8 cellular contexts compared by ENCODE assay signal in the genomic region with DNA sequence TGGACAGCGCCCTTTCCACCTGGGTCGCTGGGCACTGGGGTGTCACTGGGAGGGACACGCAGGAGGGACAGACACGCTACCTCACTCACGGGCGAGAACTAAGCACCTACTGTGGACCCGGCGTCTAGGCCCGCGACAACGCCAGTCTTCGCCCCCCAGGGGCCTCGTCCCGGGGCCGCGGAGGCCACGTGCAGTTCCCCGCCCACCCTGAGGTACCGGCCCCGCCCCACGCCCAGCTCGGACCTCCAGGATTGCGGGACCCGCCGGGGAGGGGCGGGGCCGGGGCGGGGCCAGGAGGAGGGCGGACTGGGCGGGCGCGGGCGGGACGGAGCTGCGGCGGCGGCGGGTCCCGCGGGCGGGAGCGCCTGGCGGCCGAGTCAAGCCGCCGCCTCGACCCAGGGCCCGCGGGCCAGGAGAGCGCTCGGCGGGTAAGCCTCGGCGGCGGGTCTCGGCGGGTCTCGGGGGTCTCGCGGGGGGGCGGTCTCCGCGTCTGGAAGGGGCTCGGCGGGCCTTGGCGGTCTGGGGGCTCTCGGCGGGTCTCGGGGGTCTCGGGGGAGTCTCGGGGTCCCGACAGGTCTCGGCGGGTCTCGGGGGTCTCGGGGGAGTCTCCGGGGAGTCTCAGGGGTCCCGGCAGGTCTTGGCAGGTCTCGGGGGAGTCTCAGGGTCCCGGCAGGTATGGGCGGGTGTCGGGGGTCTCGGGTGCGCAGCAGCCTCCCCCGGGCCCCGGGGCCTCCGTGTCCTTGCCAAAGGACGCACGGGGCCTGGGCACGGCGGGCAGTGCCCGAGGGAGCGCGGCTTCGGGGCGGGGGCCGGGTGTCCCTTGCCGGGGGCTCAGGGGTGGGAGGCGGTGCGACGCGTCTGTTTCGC. TPM values are rescaled to one million over a fixed set of nuclear protein-coding genes. Genes with fewer than 3 reads are reported as not detected.
DNase-seq lines count a peak whose midpoint lies in the region; ATAC-seq, FAIRE-seq and TF ChIP-seq lines count a peak whose summit lies in the region.

A gene with protein sequence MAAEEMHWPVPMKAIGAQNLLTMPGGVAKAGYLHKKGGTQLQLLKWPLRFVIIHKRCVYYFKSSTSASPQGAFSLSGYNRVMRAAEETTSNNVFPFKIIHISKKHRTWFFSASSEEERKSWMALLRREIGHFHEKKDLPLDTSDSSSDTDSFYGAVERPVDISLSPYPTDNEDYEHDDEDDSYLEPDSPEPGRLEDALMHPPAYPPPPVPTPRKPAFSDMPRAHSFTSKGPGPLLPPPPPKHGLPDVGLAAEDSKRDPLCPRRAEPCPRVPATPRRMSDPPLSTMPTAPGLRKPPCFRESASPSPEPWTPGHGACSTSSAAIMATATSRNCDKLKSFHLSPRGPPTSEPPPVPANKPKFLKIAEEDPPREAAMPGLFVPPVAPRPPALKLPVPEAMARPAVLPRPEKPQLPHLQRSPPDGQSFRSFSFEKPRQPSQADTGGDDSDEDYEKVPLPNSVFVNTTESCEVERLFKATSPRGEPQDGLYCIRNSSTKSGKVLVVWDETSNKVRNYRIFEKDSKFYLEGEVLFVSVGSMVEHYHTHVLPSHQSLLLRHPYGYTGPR (plus strand): TSS at position 375 of the 867 bp plus-strand sequence. CDS start 27,533 bp downstream, outside the sequence.

- no peaks in the 10 kb centered on the region for H3K27me3 ChIP-seq in naive thymus-derived CD4-positive, alpha-beta T cell (ENCODE audit: control insufficient read depth in 2 of 2, insufficient read depth in 2 of 2, low read length in 2 of 2)
- no peaks in the 10 kb centered on the region for H3K27me3 ChIP-seq in thymus (ENCODE audit: control insufficient read depth, insufficient read depth)

- CTCF ChIA-PET in A549 (lab: Yijun Ruan, JAX), result interaction anchor here (0.8 kb wide), 1 partner anchor 34 kb away, joined by 5 read pairs; no protein-coding TSS in a partner anchor
- CTCF ChIA-PET in naive thymus-derived CD4-positive, alpha-beta T cell (lab: Charles Lee), result no interaction called here

- H3K36me3 Mint-ChIP-seq in naive thymus-derived CD4-positive, alpha-beta T cell, result no peaks in the 10 kb centered on the region

- 92% methylated on average over 6 of the region's 103 CpGs for WGBS in A549 (ENCODE audit: missing lambda C conversion rate)
- 13% methylated on average over 103 of the region's 103 CpGs for whole genome bisulfite sequencing in thymus

- H3K4me2 ChIP-seq in A549, result peak within 1 kb of the TSS; percentile 100

- peak within 1 kb of the TSS; percentile 78 to 88 (median 86) for H3K4me3 Mint-ChIP-seq in naive thymus-derived CD4-positive, alpha-beta T cell

- no peaks in the 10 kb centered on the region for H3K36me3 ChIP-seq in naive thymus-derived CD4-positive, alpha-beta T cell (ENCODE audit: control insufficient read depth in 2 of 3, insufficient read depth in 3 of 3, low read length in 3 of 3)
- H3K36me3 ChIP-seq in thymus (ENCODE audit: control insufficient read depth, insufficient read depth), result no peaks in the 10 kb centered on the region

- H3K4me1 Mint-ChIP-seq in naive thymus-derived CD4-positive, alpha-beta T cell, result peaks cover 31 to 59% (median 45%) of the 10 kb centered on the region in 7 donors

- no peak for TF ChIP-seq EP300 in A549 (IDR thresholded peaks at IDR 0.05)

- no peak for TF ChIP-seq POLR2A in A549 (IDR thresholded peaks at IDR 0.05; ENCODE audit: low read length)

- intact Hi-C loops in naive thymus-derived CD4-positive, alpha-beta T cell (cut with micrococcal nuclease), result no loop called here

- H3K27ac ChIP-seq in A549, result peak within 1 kb of the TSS; percentile 86 to 88
- peak within 1 kb of the TSS; percentile 48 for H3K27ac ChIP-seq in naive thymus-derived CD4-positive, alpha-beta T cell (ENCODE audit: low read depth, low read length)
- H3K27ac ChIP-seq in thymus (ENCODE audit: low read depth), result no peak within 1 kb of the TSS

- H3K4me3 ChIP-seq in A549, result peak within 1 kb of the TSS; percentile 73
- H3K4me3 ChIP-seq in fibroblast of mammary gland (ENCODE audit: control insufficient read depth, low read depth, low read length), result peak within 1 kb of the TSS; percentile 50
- peak within 1 kb of the TSS; percentile 58 for H3K4me3 ChIP-seq in naive thymus-derived CD4-positive, alpha-beta T cell (ENCODE audit: low read length)
- peak within 1 kb of the TSS; percentile 46 for H3K4me3 ChIP-seq in thymus (ENCODE audit: low read length)

- peak within 1 kb of the TSS in 8 of 9 donors; percentile 58 to 88 (median 74) for H3K27ac Mint-ChIP-seq in naive thymus-derived CD4-positive, alpha-beta T cell

- TF ChIP-seq CTCF in A549 (IDR thresholded peaks at IDR 0.05) (no peak), fibroblast of mammary gland (conservative IDR thresholded peaks at IDR 0.05; ENCODE audit: control insufficient read depth, insufficient read depth, low read depth, low read length) (no peak)

- H3K9me3 ChIP-seq in A549, result no peaks in the 10 kb centered on the region
- H3K9me3 ChIP-seq in naive thymus-derived CD4-positive, alpha-beta T cell (ENCODE audit: control insufficient read depth in 2 of 3, low read length in 3 of 3), result no peaks in the 10 kb centered on the region
- no peaks in the 10 kb centered on the region for H3K9me3 ChIP-seq in thymus (ENCODE audit: control insufficient read depth)

- H3K27me3 Mint-ChIP-seq in naive thymus-derived CD4-positive, alpha-beta T cell, result no peaks in the 10 kb centered on the region

- ATAC-seq in A549, result peak; percentile 43 to 56; a peak in 5 of 6 replicates
- peak; percentile 64 for ATAC-seq in GM18868 (IDR thresholded peaks at IDR 0.05; ENCODE audit: unreplicated experiment)
- ATAC-seq in naive thymus-derived CD4-positive, alpha-beta T cell, result peak; percentile 77
- no peak for ATAC-seq in GM18858 (IDR thresholded peaks at IDR 0.05; ENCODE audit: unreplicated experiment)

- no peak for TF ChIP-seq RAD21 in A549 (conservative IDR thresholded peaks at IDR 0.05 in 1 of 2, IDR thresholded peaks at IDR 0.05 in 1 of 2)

- peaks cover 41% of the 10 kb centered on the region for H3K4me1 ChIP-seq in A549
- peaks cover 16 to 31% of the 10 kb centered on the region in 2 donors for H3K4me1 ChIP-seq in naive thymus-derived CD4-positive, alpha-beta T cell (ENCODE audit: control insufficient read depth in 2 of 2, insufficient read depth in 2 of 2, low read length in 2 of 2)
- H3K4me1 ChIP-seq in thymus (ENCODE audit: control insufficient read depth, insufficient read depth, low read length), result peaks cover 25% of the 10 kb centered on the region

- DNase-seq in A549 (ENCODE audit: low read depth in 1 of 2, low spot score in 1 of 2) (peak; percentile 47 to 56), NOMO-1 (lab: John Stamatoyannopoulos, UW; ENCODE audit: unreplicated experiment in 2 of 2) (peak; percentile 40 to 84), activated T-helper 1 cell treated with Interleukin-2 at 50 U/mL for 16 hours (ENCODE audit: low read depth) (peak; percentile 33), fibroblast of mammary gland (ENCODE audit: low read depth) (no peak)
- DNase-seq in naive thymus-derived CD4-positive, alpha-beta T cell, result peak in 2 of 9 donors; percentile 55 to 72

- POLR2A ChIA-PET in A549 (lab: Yijun Ruan, JAX), result no interaction called here
- POLR2A ChIA-PET in naive thymus-derived CD4-positive, alpha-beta T cell (lab: Charles Lee), result interaction anchor here (1.2 kb wide), 1 partner anchor 11 kb away, joined by 5 read pairs; no protein-coding TSS in a partner anchor

- FAIRE-seq in A549 (lab: Jason Lieb, UNC), result no peak

- no peaks in the 10 kb centered on the region for H3K9me3 Mint-ChIP-seq in naive thymus-derived CD4-positive, alpha-beta T cell

TF ChIP-seq in A549, 52 proteins besides CTCF, POLR2A, EP300 and RAD21:
- TF ChIP-seq, protein P1, sequence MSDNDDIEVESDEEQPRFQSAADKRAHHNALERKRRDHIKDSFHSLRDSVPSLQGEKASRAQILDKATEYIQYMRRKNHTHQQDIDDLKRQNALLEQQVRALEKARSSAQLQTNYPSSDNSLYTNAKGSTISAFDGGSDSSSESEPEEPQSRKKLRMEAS (IDR thresholded peaks at IDR 0.05), result peak; percentile 88
- TF ChIP-seq RNF2 (IDR thresholded peaks at IDR 0.05; ENCODE audit: borderline replicate concordance, low read depth), result no peak
- TF ChIP-seq, protein P2, sequence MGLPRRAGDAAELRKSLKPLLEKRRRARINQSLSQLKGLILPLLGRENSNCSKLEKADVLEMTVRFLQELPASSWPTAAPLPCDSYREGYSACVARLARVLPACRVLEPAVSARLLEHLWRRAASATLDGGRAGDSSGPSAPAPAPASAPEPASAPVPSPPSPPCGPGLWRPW (IDR thresholded peaks at IDR 0.05), result no peak
- TF ChIP-seq E2F6 (IDR thresholded peaks at IDR 0.05; ENCODE audit: borderline replicate concordance, low read depth), result peak; percentile 89
- no peak for TF ChIP-seq MYC (IDR thresholded peaks at IDR 0.05; ENCODE audit: borderline replicate concordance, low read length)

RNA-seq across cellular contexts. Expression of the gene that starts here (rescaled TPM):
- polyA plus RNA-seq in A549 (2011; rRNA removed), result 6.0 and 7.1 TPM in 2 replicates
- polyA plus RNA-seq in A549 (2012; cell fraction: cytosol; rRNA removed), result 3.6 and 4.0 TPM in 2 replicates
- 20.6 and 22.1 TPM in 2 replicates for polyA plus RNA-seq in A549 (2012; cell fraction: nucleus; rRNA removed)
- polyA plus RNA-seq in A549 (2017; fragmentation: RNase III; extraction: RNeasy Plus Mini Kit Qiagen cat#74134 plus additional on column Dnase treatment), result 3.3 to 5.1 TPM (median 4.4 TPM) in 3 replicates
- polyA minus RNA-seq in A549 (2011; rRNA and poly(A)+ RNA removed), result 13.7 and 18.5 TPM in 2 replicates
- 100 to 1,000 TPM in 1 of 5 experiments, 10 to 100 TPM in 4; 22.7 to 269 (median 59.6) TPM for total RNA-seq in naive thymus-derived CD4-positive, alpha-beta T cell
- polyA plus RNA-seq in naive thymus-derived CD4-positive, alpha-beta T cell, result 10 to 100 TPM in 1 of 2 donors, 1 to 10 TPM in 1; 5.9 to 11.3 TPM
- polyA plus RNA-seq in thymus, result 43.9 TPM
